In genomic region chr2:216799873-216800421, GRCh38 we compare ENCODE assay signal across 15 cellular contexts. TPM values are rescaled to one million over a fixed set of nuclear protein-coding genes. Genes with fewer than 3 reads are reported as not detected.
DNase-seq lines count a peak whose midpoint lies in the region; ATAC-seq and TF ChIP-seq lines count a peak whose summit lies in the region.
"Had no signal": no experiment of that assay in that cellular context is flagged by ENCODE, and none has a peak within 500 bp of the region (broad histone marks: within the 10 kb centered on the region; RNA-seq: fewer than 3 reads in every experiment).

No MANE protein-coding gene starts in this region.

- no peak overlapping the region for H3K4me3 Mint-ChIP-seq in activated CD8-positive, alpha-beta memory T cell treated with anti-CD3 and anti-CD28 coated beads, Interleukin-2, amount 10 ng/mL, durations not matched to agents 7 days and 5 days
- H3K4me3 Mint-ChIP-seq: IgD-negative memory B cell had no signal

- no peak for TF ChIP-seq CTCF in ascending aorta (IDR thresholded peaks at IDR 0.05)

- no peaks in the 10 kb centered on the region for H3K9me3 Mint-ChIP-seq in activated CD8-positive, alpha-beta memory T cell treated with anti-CD3 and anti-CD28 coated beads, Interleukin-2, amount 10 ng/mL, durations not matched to agents 7 days and 5 days (ENCODE audit: low read depth)

- peak; percentile 87 for DNase-seq in GM03348 (ENCODE audit: low spot score)
- DNase-seq in ascending aorta (ENCODE audit: low spot score in 2 of 2): peak in 1 of 2 donors; percentile 80
- DNase-seq in right cardiac atrium: no peak
- peak; percentile 30 for DNase-seq in skeletal muscle cell (ENCODE audit: low read depth)
- no peak for DNase-seq in activated CD8-positive, alpha-beta memory T cell treated with anti-CD3 and anti-CD28 coated beads for 24 hours
- no peak for DNase-seq in AML-193 (lab: John Stamatoyannopoulos, UW)
- DNase-seq in activated CD8-positive, alpha-beta memory T cell treated with anti-CD3 and anti-CD28 coated beads, Interleukin-2, amount 10 ng/mL, durations not matched to agents 7 days and 5 days: no peak
- no peak for DNase-seq in mesenteric fat pad (ENCODE audit: low spot score)
- DNase-seq: NCI-H2029 treated with DMSO at 0.1 percent for 48 hours had no signal

- H3K27ac ChIP-seq in ascending aorta: peak overlapping the region; percentile 85 to 86
- peak overlapping the region; percentile 65 for H3K27ac ChIP-seq in right cardiac atrium (ENCODE audit: low read length)
- H3K27ac ChIP-seq: C4-2B had no signal

- no peaks in the 10 kb centered on the region for H3K36me3 Mint-ChIP-seq in activated CD8-positive, alpha-beta memory T cell treated with anti-CD3 and anti-CD28 coated beads, Interleukin-2, amount 10 ng/mL, durations not matched to agents 7 days and 5 days
- H3K36me3 Mint-ChIP-seq: IgD-negative memory B cell had no signal

- no peaks in the 10 kb centered on the region for H3K27me3 Mint-ChIP-seq in activated CD8-positive, alpha-beta memory T cell treated with anti-CD3 and anti-CD28 coated beads, Interleukin-2, amount 10 ng/mL, durations not matched to agents 7 days and 5 days

- H3K36me3 ChIP-seq in ascending aorta: no peaks in the 10 kb centered on the region

- 51% methylated on average over 3 of the region's 3 CpGs for WGBS in right cardiac atrium

- H3K27me3 ChIP-seq in ascending aorta (no peaks in the 10 kb centered on the region), right cardiac atrium (ENCODE audit: control insufficient read depth, insufficient read depth) (no peaks in the 10 kb centered on the region)

- ATAC-seq in right cardiac atrium: peak; percentile 29 to 41
- ATAC-seq in activated CD8-positive, alpha-beta memory T cell treated with anti-CD3 and anti-CD28 coated beads, Interleukin-2, amount 10 ng/mL, durations not matched to agents 7 days and 5 days: no peak
- ATAC-seq: left colon had no signal

- H3K9me3 ChIP-seq in ascending aorta: no peaks in the 10 kb centered on the region
- no peaks in the 10 kb centered on the region for H3K9me3 ChIP-seq in right cardiac atrium (ENCODE audit: control insufficient read depth, low read length)

- H3K4me1 ChIP-seq in ascending aorta: peaks cover 3 to 28% of the 10 kb centered on the region in 2 donors
- H3K4me1 ChIP-seq in right cardiac atrium (ENCODE audit: control insufficient read depth, insufficient read depth, low read length): peaks cover 24% of the 10 kb centered on the region

- H3K4me3 ChIP-seq in ascending aorta (no peak overlapping the region), right cardiac atrium (ENCODE audit: low read length) (no peak overlapping the region), skeletal muscle cell (ENCODE audit: low read depth, low read length) (no peak overlapping the region)

- CTCF ChIA-PET in activated CD8-positive, alpha-beta memory T cell treated with anti-CD3 and anti-CD28 coated beads, Interleukin-2, amount 10 ng/mL, durations not matched to agents 7 days and 5 days (lab: Charles Lee): no interaction called here

- no peak overlapping the region for H3K27ac Mint-ChIP-seq in activated CD8-positive, alpha-beta memory T cell treated with anti-CD3 and anti-CD28 coated beads, Interleukin-2, amount 10 ng/mL, durations not matched to agents 7 days and 5 days
- H3K27ac Mint-ChIP-seq: IgD-negative memory B cell had no signal

- intact Hi-C loops in ascending aorta (cut with DNase I): loop anchor here (10.0 kb wide), 1 partner anchor 245 kb away; no protein-coding TSS in a partner anchor
- intact Hi-C loops in right cardiac atrium (cut with DNase I): loop anchor here in 1 of 4 donors (5.0 kb wide), 1 partner anchor 242 kb away; no protein-coding TSS in a partner anchor

- H3K4me1 Mint-ChIP-seq in activated CD8-positive, alpha-beta memory T cell treated with anti-CD3 and anti-CD28 coated beads, Interleukin-2, amount 10 ng/mL, durations not matched to agents 7 days and 5 days: no peaks in the 10 kb centered on the region
- H3K4me1 Mint-ChIP-seq: IgD-negative memory B cell had no signal

RNA-seq across cellular contexts. Expression of gene TNP1, which starts 59.9 kb away (rescaled TPM):
- total RNA-seq in ascending aorta (not detected), right cardiac atrium (not detected), mesenteric fat pad (not detected)
- polyA plus RNA-seq in right cardiac atrium: not detected
- total RNA-seq in activated CD8-positive, alpha-beta memory T cell treated with anti-CD3 and anti-CD28 coated beads, Interleukin-2, amount 10 ng/mL, durations not matched to agents 7 days and 5 days: not detected
- total RNA-seq: left colon; OCI-LY7; T-helper 2 cell treated with Interferon-gamma antibody and Interleukin-4, amounts not matched to agents 100 ng/mL and 5 ng/mL, for 36 hours; urinary bladder had no signal
- polyA plus RNA-seq: IgD-negative memory B cell, urinary bladder had no signal

Comparison
In these comparisons a context has a peak if more than half of its experiments do, and no peak if none do; other contexts are left out.
1. DNase-seq: peak in GM03348 (single experiment) and skeletal muscle cell (single experiment); none in right cardiac atrium (0 of 3), activated CD8-positive, alpha-beta memory T cell treated with anti-CD3 and anti-CD28 coated beads for 24 hours (single experiment), AML-193 (0 of 2), activated CD8-positive, alpha-beta memory T cell treated with anti-CD3 and anti-CD28 coated beads, Interleukin-2, amount 10 ng/mL, durations not matched to agents 7 days and 5 days (single experiment) and mesenteric fat pad (single experiment).